Comparison of ENCODE assay signal across 14 cellular contexts in genomic region chr10:21405981-21406380, GRCh38.
"Had no signal": no experiment of that assay in that cellular context is flagged by ENCODE, and none has a peak within 500 bp of the region (broad histone marks: within the 10 kb centered on the region; RNA-seq: fewer than 3 reads in every experiment).

No MANE protein-coding gene starts in this region.

- H3K27me3 ChIP-seq: body of pancreas, gastrocnemius medialis, heart right ventricle, right lobe of liver, stomach, testis, upper lobe of right lung had no signal

- H3K4me3 Mint-ChIP-seq: activated naive CD4-positive, alpha-beta T cell treated with anti-CD3 and anti-CD28 coated beads for 36 hours had no signal

- H3K9me3 ChIP-seq: body of pancreas, gastrocnemius medialis, right lobe of liver, testis, upper lobe of right lung had no signal

- H3K4me1 ChIP-seq: body of pancreas, gastrocnemius medialis, right lobe of liver, stomach, testis, upper lobe of right lung had no signal

- H3K9me3 Mint-ChIP-seq: activated naive CD4-positive, alpha-beta T cell treated with anti-CD3 and anti-CD28 coated beads for 36 hours had no signal

- DNase-seq: activated CD4-positive, alpha-beta T cell treated with anti-CD3 and anti-CD28 coated beads for 48 hours; activated CD8-positive, alpha-beta memory T cell treated with anti-CD3 and anti-CD28 coated beads, Interleukin-2, amount 50 U/mL, for 48 hours; amniotic stem cell; body of pancreas; central memory CD4-positive, alpha-beta T cell; gastrocnemius medialis; heart right ventricle; mesendoderm; right lobe of liver; stomach; testis; upper lobe of right lung had no signal

- ATAC-seq: body of pancreas, gastrocnemius medialis, right lobe of liver, upper lobe of right lung had no signal

- H3K27ac ChIP-seq: body of pancreas, coronary artery, gastrocnemius medialis, heart right ventricle, right lobe of liver, stomach, testis, upper lobe of right lung had no signal

- H3K36me3 ChIP-seq: gastrocnemius medialis, heart right ventricle, right lobe of liver, stomach, upper lobe of right lung had no signal

- H3K4me3 ChIP-seq: body of pancreas, coronary artery, gastrocnemius medialis, heart right ventricle, right lobe of liver, stomach, testis, upper lobe of right lung had no signal
